In the genomic region with DNA sequence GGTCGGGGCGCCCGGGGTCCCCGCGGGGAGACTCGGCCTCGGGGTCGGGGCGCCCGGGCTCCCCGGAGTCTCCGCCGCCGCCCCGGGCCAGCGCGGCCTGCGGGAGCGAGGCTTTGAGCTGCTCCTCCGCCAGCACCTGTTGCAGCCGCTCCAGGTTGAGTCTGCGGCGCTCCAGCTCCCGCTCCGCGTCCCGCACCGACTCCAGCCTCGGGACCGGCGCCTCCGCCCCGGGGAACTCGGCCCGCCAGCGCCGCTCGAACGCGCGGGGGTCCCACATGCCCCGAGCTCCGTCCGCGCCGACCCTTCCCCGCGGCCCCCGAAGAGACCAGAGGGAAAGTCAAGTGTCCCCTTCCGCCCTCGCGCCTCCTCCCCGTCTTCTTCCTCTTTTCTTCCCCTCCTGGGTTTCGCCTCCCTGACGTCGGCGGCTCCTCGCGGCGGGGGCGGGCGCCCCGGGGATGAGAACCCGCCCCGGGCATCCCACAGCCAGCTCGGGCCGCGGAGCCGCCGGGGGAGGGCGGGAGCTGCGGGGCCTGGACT, we compare ENCODE assay signal across 8 cellular contexts. TPM values are rescaled to one million over a fixed set of nuclear protein-coding genes. Genes with fewer than 3 reads are reported as not detected.
A peak's percentile ranks its signal among the peaks of the same experiment; 100 is the strongest.
DNase-seq lines count a peak whose midpoint lies in the region; ATAC-seq and TF ChIP-seq lines count a peak whose summit lies in the region.

No MANE protein-coding gene starts in this region.

- ATAC-seq in HG03442 (IDR thresholded peaks at IDR 0.05; ENCODE audit: unreplicated experiment) (peak; percentile 45), GM18858 (IDR thresholded peaks at IDR 0.05; ENCODE audit: unreplicated experiment) (no peak)

- TF ChIP-seq CTCF in VCaP (conservative IDR thresholded peaks at IDR 0.05) = no peak

- H3K9me3 ChIP-seq in ectodermal cell (ENCODE audit: control insufficient read depth, low read length) = no peaks in the 10 kb centered on the region
- no peaks in the 10 kb centered on the region for H3K9me3 ChIP-seq in mesodermal cell (ENCODE audit: control insufficient read depth, low read length)

- no peaks in the 10 kb centered on the region for H3K36me3 ChIP-seq in ectodermal cell (ENCODE audit: control insufficient read depth, insufficient read depth, low read length)
- no peaks in the 10 kb centered on the region for H3K36me3 ChIP-seq in mesodermal cell (ENCODE audit: control insufficient read depth, insufficient read depth, low read length)

- DNase-seq in A172 (ENCODE audit: low spot score) (peak; percentile 34), substantia nigra (lab: John Stamatoyannopoulos, UW) (peak in 26 of 49 donors; percentile 3 to 65 (median 18))

- no peaks in the 10 kb centered on the region for H3K4me1 ChIP-seq in ectodermal cell (ENCODE audit: control insufficient read depth, insufficient read depth, low read length)
- no peaks in the 10 kb centered on the region for H3K4me1 ChIP-seq in mesodermal cell (ENCODE audit: control insufficient read depth, insufficient read depth, low read length, poor library complexity, severe bottlenecking)

- peaks cover 77% of the 10 kb centered on the region for H3K27me3 ChIP-seq in ectodermal cell (ENCODE audit: control insufficient read depth, insufficient read depth, low read length, poor library complexity, severe bottlenecking)

- TF ChIP-seq POLR2A in GM18526 (IDR thresholded peaks at IDR 0.05; ENCODE audit: extremely low read depth, insufficient read length) = peak; percentile 78

- 1% methylated on average over 72 of the region's 72 CpGs for WGBS in ectodermal cell, 2 experiments
- 0 to 1% methylated on average over 47 to 51 of the region's 72 CpGs for WGBS in mesodermal cell (ENCODE audit: insufficient coverage in 2 of 2), 2 experiments

- H3K27ac ChIP-seq in VCaP = peak overlapping the region; percentile 51; the same call in 1 of the 2 replicates
- no peak overlapping the region for H3K27ac ChIP-seq in ectodermal cell (ENCODE audit: insufficient read depth, low read depth, low read length, poor library complexity, severe bottlenecking)
- no peak overlapping the region for H3K27ac ChIP-seq in mesodermal cell (ENCODE audit: low read depth, low read length, severe bottlenecking)
- H3K27ac ChIP-seq in substantia nigra (ENCODE audit: low read depth, low read length, poor library complexity, severe bottlenecking) = no peak overlapping the region

- peak overlapping the region; percentile 23 for H3K4me3 ChIP-seq in ectodermal cell (ENCODE audit: insufficient read depth, low read depth, low read length)
- peak overlapping the region; percentile 16 for H3K4me3 ChIP-seq in mesodermal cell (ENCODE audit: extremely low read depth, insufficient read depth, low read length, poor library complexity, severe bottlenecking)

RNA-seq across cellular contexts. Expression of a gene that starts 40.8 kb away (rescaled TPM):
- total RNA-seq in A172 (2014; rRNA removed; shearing (Covaris generic)) = not detected in 2 replicates
- polyA plus RNA-seq in ectodermal cell (2013, experiment 1 of 4) = not detected
- not detected for polyA plus RNA-seq in ectodermal cell (2013, experiment 2 of 4)
- not detected for polyA plus RNA-seq in ectodermal cell (2013, experiment 3 of 4)
- polyA plus RNA-seq in ectodermal cell (2013, experiment 4 of 4) = not detected
- polyA plus RNA-seq in mesodermal cell (2013, experiment 1 of 2) = not detected
- not detected for polyA plus RNA-seq in mesodermal cell (2013, experiment 2 of 2)

RNA-seq across cellular contexts. Expression of a gene that starts 49.6 kb away (rescaled TPM):
- 44.7 and 66.9 TPM in 2 replicates for total RNA-seq in A172 (2014; rRNA removed; shearing (Covaris generic))
- 67.0 TPM for polyA plus RNA-seq in ectodermal cell (2013, experiment 1 of 4)
- 76.2 TPM for polyA plus RNA-seq in ectodermal cell (2013, experiment 2 of 4)
- 44.7 TPM for polyA plus RNA-seq in ectodermal cell (2013, experiment 3 of 4)
- polyA plus RNA-seq in ectodermal cell (2013, experiment 4 of 4) = 51.7 TPM
- 49.5 TPM for polyA plus RNA-seq in mesodermal cell (2013, experiment 1 of 2)
- 41.5 TPM for polyA plus RNA-seq in mesodermal cell (2013, experiment 2 of 2)

RNA-seq across cellular contexts. Expression of a gene that starts 50.0 kb away (rescaled TPM):
- total RNA-seq in A172 (2014; rRNA removed; shearing (Covaris generic)) = not detected in 2 replicates
- not detected for polyA plus RNA-seq in ectodermal cell (2013, experiment 1 of 4)
- not detected for polyA plus RNA-seq in ectodermal cell (2013, experiment 2 of 4)
- 0.11 TPM for polyA plus RNA-seq in ectodermal cell (2013, experiment 3 of 4)
- 0.08 TPM for polyA plus RNA-seq in ectodermal cell (2013, experiment 4 of 4)
- not detected for polyA plus RNA-seq in mesodermal cell (2013, experiment 1 of 2)
- polyA plus RNA-seq in mesodermal cell (2013, experiment 2 of 2) = not detected
